In genomic region chr15:87874896-87875661, GRCh38 we compare ENCODE assay signal across 11 cellular contexts.
DNase-seq lines count a peak whose midpoint lies in the region; ATAC-seq and TF ChIP-seq lines count a peak whose summit lies in the region.
"Had no signal": no experiment of that assay in that cellular context is flagged by ENCODE, and none has a peak within 500 bp of the region (broad histone marks: within the 10 kb centered on the region; RNA-seq: fewer than 3 reads in every experiment).

No MANE protein-coding gene starts in this region.

- H3K27ac ChIP-seq in right atrium auricular region (no peak overlapping the region), dorsolateral prefrontal cortex (peak overlapping the region in 7 of 59 donors; percentile 7 to 59 (median 36)), mesenchymal stem cell (ENCODE audit: low read length, poor library complexity, severe bottlenecking) (no peak overlapping the region), upper lobe of right lung (no peak overlapping the region)
- H3K27ac ChIP-seq: thoracic aorta, VCaP had no signal

- intact Hi-C loops in Right ventricle myocardium inferior (cut with DNase I): loop anchor here (10.0 kb wide), 1 partner anchor 370 kb away; no protein-coding TSS in a partner anchor
- intact Hi-C loops in dorsolateral prefrontal cortex (cut with DNase I): loop anchor here in 1 of 2 donors (10.0 kb wide), 1 partner anchor 370 kb away; no protein-coding TSS in a partner anchor
- intact Hi-C loops in upper lobe of right lung (cut with DNase I): no loop called here

- H3K27me3 Mint-ChIP-seq in T-helper 2 cell treated with Interferon-gamma antibody and Interleukin-4, amounts not matched to agents 5 μg/mL and 100 μg/mL, for 36 hours (ENCODE audit: low read depth): no peaks in the 10 kb centered on the region

- H3K27me3 ChIP-seq in right atrium auricular region: no peaks in the 10 kb centered on the region
- H3K27me3 ChIP-seq in dorsolateral prefrontal cortex: no peaks in the 10 kb centered on the region
- H3K27me3 ChIP-seq in mesenchymal stem cell (ENCODE audit: control insufficient read depth in 1 of 2, insufficient read depth in 1 of 2, low read length in 2 of 2): peaks cover 0 to 7% of the 10 kb centered on the region in 2 experiments
- H3K27me3 ChIP-seq in upper lobe of right lung: no peaks in the 10 kb centered on the region

- no peaks in the 10 kb centered on the region for H3K36me3 Mint-ChIP-seq in T-helper 2 cell treated with Interferon-gamma antibody and Interleukin-4, amounts not matched to agents 5 μg/mL and 100 μg/mL, for 36 hours (ENCODE audit: low read depth)
- H3K36me3 Mint-ChIP-seq: naive thymus-derived CD8-positive, alpha-beta T cell had no signal

- H2BK12ac ChIP-seq in mesenchymal stem cell (ENCODE audit: low read length in 2 of 2): peak overlapping the region; percentile 66 to 69

- no peak overlapping the region for H2BK120ac ChIP-seq in mesenchymal stem cell (ENCODE audit: low read depth, low read length)

- no peaks in the 10 kb centered on the region for H3K9me3 Mint-ChIP-seq in T-helper 2 cell treated with Interferon-gamma antibody and Interleukin-4, amounts not matched to agents 5 μg/mL and 100 μg/mL, for 36 hours

- H2AFZ ChIP-seq in mesenchymal stem cell (ENCODE audit: low read depth, low read length): no peak overlapping the region

- H3K4ac ChIP-seq in mesenchymal stem cell (ENCODE audit: low read depth in 1 of 2, low read length in 2 of 2): no peak overlapping the region

- H3K4me1 ChIP-seq in right atrium auricular region (peaks cover 0 to 5% of the 10 kb centered on the region in 2 donors), mesenchymal stem cell (ENCODE audit: control insufficient read depth, insufficient read depth, low read depth, low read length) (no peaks in the 10 kb centered on the region), upper lobe of right lung (no peaks in the 10 kb centered on the region)

- no peak overlapping the region for H3K9ac ChIP-seq in mesenchymal stem cell (ENCODE audit: low read length)

- ATAC-seq in Right ventricle myocardium inferior: peak; percentile 61
- peak; percentile 42 for ATAC-seq in upper lobe of right lung
- no peak for ATAC-seq in HG03469 (IDR thresholded peaks at IDR 0.05; ENCODE audit: unreplicated experiment)
- ATAC-seq: naive thymus-derived CD8-positive, alpha-beta T cell had no signal

- H3K79me1 ChIP-seq in mesenchymal stem cell (replicated peaks; ENCODE audit: low read length, poor library complexity, severe bottlenecking): no peaks in the 10 kb centered on the region

- H4K91ac ChIP-seq in mesenchymal stem cell (ENCODE audit: low read length): peak overlapping the region; percentile 78

- H4K8ac ChIP-seq in mesenchymal stem cell (ENCODE audit: low read length): peak overlapping the region; percentile 51

- H3K27ac Mint-ChIP-seq in T-helper 2 cell treated with Interferon-gamma antibody and Interleukin-4, amounts not matched to agents 5 μg/mL and 100 μg/mL, for 36 hours: no peak overlapping the region

- no peak overlapping the region for H3K23ac ChIP-seq in mesenchymal stem cell (ENCODE audit: low read length in 2 of 2)

- H2AK5ac ChIP-seq in mesenchymal stem cell (ENCODE audit: low read length, severe bottlenecking): no peak overlapping the region

- H3K9me3 ChIP-seq in right atrium auricular region (no peaks in the 10 kb centered on the region), mesenchymal stem cell (ENCODE audit: control insufficient read depth, low read length) (no peaks in the 10 kb centered on the region), upper lobe of right lung (no peaks in the 10 kb centered on the region)
- H3K9me3 ChIP-seq: thoracic aorta had no signal

- H3K14ac ChIP-seq in mesenchymal stem cell (ENCODE audit: low read length in 2 of 2): peak overlapping the region in 1 of 2 experiments; percentile 44

- H2BK15ac ChIP-seq in mesenchymal stem cell (ENCODE audit: low read depth, poor library complexity, severe bottlenecking): no peak overlapping the region

- H3K4me3 Mint-ChIP-seq in T-helper 2 cell treated with Interferon-gamma antibody and Interleukin-4, amounts not matched to agents 5 μg/mL and 100 μg/mL, for 36 hours: no peak overlapping the region
- H3K4me3 Mint-ChIP-seq: naive thymus-derived CD8-positive, alpha-beta T cell had no signal

- H3K36me3 ChIP-seq in right atrium auricular region (no peaks in the 10 kb centered on the region), mesenchymal stem cell (ENCODE audit: control insufficient read depth in 1 of 2, insufficient read depth in 2 of 2, low read depth in 1 of 2, low read length in 2 of 2) (no peaks in the 10 kb centered on the region), upper lobe of right lung (no peaks in the 10 kb centered on the region)

- H3K18ac ChIP-seq in mesenchymal stem cell (ENCODE audit: low read depth in 1 of 2, low read length in 2 of 2): peak overlapping the region in 1 of 2 experiments; percentile 50

- WGBS in mesenchymal stem cell: 43% methylated on average over 10 of the region's 10 CpGs

- no peak overlapping the region for H2BK5ac ChIP-seq in mesenchymal stem cell (ENCODE audit: low read depth, low read length, poor library complexity, severe bottlenecking)

- H3K4me3 ChIP-seq in right atrium auricular region (no peak overlapping the region), dorsolateral prefrontal cortex (no peak overlapping the region), mesenchymal stem cell (ENCODE audit: insufficient read depth in 1 of 2, low read depth in 1 of 2, low read length in 2 of 2) (no peak overlapping the region), upper lobe of right lung (no peak overlapping the region)
- H3K4me3 ChIP-seq: thoracic aorta had no signal

- no peak overlapping the region for H3K4me2 ChIP-seq in mesenchymal stem cell (ENCODE audit: low read length, poor library complexity, severe bottlenecking)

- H3K4me1 Mint-ChIP-seq in T-helper 2 cell treated with Interferon-gamma antibody and Interleukin-4, amounts not matched to agents 5 μg/mL and 100 μg/mL, for 36 hours (ENCODE audit: low read depth): no peaks in the 10 kb centered on the region
- H3K4me1 Mint-ChIP-seq: naive thymus-derived CD8-positive, alpha-beta T cell had no signal

- TF ChIP-seq CTCF in right atrium auricular region (IDR thresholded peaks at IDR 0.05) (no peak), dorsolateral prefrontal cortex (IDR thresholded peaks at IDR 0.05 in 54 of 56, conservative IDR thresholded peaks at IDR 0.05 in 2 of 56; ENCODE audit: low read depth in 1 of 56, partially characterized antibody in 56 of 56) (no peak), upper lobe of right lung (IDR thresholded peaks at IDR 0.05) (no peak)

- no peak for DNase-seq in Right ventricle myocardium inferior (ENCODE audit: missing footprints)
- no peak for DNase-seq in right atrium auricular region (ENCODE audit: low spot score)
- peak in 8 of 10 donors; percentile 12 to 53 (median 45) for DNase-seq in dorsolateral prefrontal cortex
- peak; percentile 62 for DNase-seq in mesenchymal stem cell
- no peak for DNase-seq in upper lobe of right lung
- DNase-seq in T-helper 9 cell: no peak
- no peak for DNase-seq in T-helper 2 cell treated with Interferon-gamma antibody and Interleukin-4, amounts not matched to agents 5 μg/mL and 100 μg/mL, for 36 hours (ENCODE audit: low spot score)
- DNase-seq: naive thymus-derived CD8-positive, alpha-beta T cell had no signal

Comparison
In these comparisons a context has a peak if more than half of its experiments do, and no peak if none do; other contexts are left out.
1. DNase-seq: peak in dorsolateral prefrontal cortex (8 of 10) and mesenchymal stem cell (single experiment); none in Right ventricle myocardium inferior (single experiment), right atrium auricular region (single experiment), upper lobe of right lung (single experiment), T-helper 9 cell (single experiment) and T-helper 2 cell treated with Interferon-gamma antibody and Interleukin-4, amounts not matched to agents 5 μg/mL and 100 μg/mL, for 36 hours (single experiment).